Comparison of ENCODE assay signal across 16 cellular contexts in genomic region chr19:48596679-48597465, GRCh38. TPM values are rescaled to one million over a fixed set of nuclear protein-coding genes. Genes with fewer than 3 reads are reported as not detected.
DNase-seq lines count a peak whose midpoint lies in the region; ATAC-seq and TF ChIP-seq lines count a peak whose summit lies in the region.
"Had no signal": no experiment of that assay in that cellular context is flagged by ENCODE, and none has a peak within 500 bp of the region (broad histone marks: within the 10 kb centered on the region; RNA-seq: fewer than 3 reads in every experiment).

No MANE protein-coding gene starts in this region.

- ATAC-seq in activated CD4-positive, alpha-beta T cell treated with anti-CD3 and anti-CD28 coated beads for 36 hours, result peak; percentile 91
- ATAC-seq in T-helper 17 cell, result peak; percentile 95
- ATAC-seq in activated naive CD4-positive, alpha-beta T cell treated with anti-CD3 and anti-CD28 coated beads, Interleukin-2, amount 50 U/mL, for 72 hours, result peak; percentile 75 to 78
- ATAC-seq in stimulated activated effector memory CD8-positive, alpha-beta T cell treated with anti-CD3 and anti-CD28 coated beads, Interleukin-12 subunit alpha, Interleukin-12 subunit beta, amount 100 ng/mL, for 72 hours, result peak; percentile 88
- ATAC-seq in GM18868 (IDR thresholded peaks at IDR 0.05; ENCODE audit: unreplicated experiment), result no peak

- H3K79me2 ChIP-seq in PC-9 (ENCODE audit: low read depth), result no peaks in the 10 kb centered on the region

- peaks cover 6% of the 10 kb centered on the region; the same call in 1 of the 2 replicates for H3F3A ChIP-seq in PC-9 (ENCODE audit: insufficient read depth, low read depth)

- CTCF ChIA-PET in activated CD4-positive, alpha-beta T cell treated with anti-CD3 and anti-CD28 coated beads for 36 hours (lab: Charles Lee), result no interaction called here
- CTCF ChIA-PET in PC-9 (lab: Charles Lee), result no interaction called here

- peak overlapping the region; percentile 74 for H3K4me3 Mint-ChIP-seq in activated CD4-positive, alpha-beta T cell treated with anti-CD3 and anti-CD28 coated beads for 36 hours
- H3K4me3 Mint-ChIP-seq in T-helper 17 cell, result peak overlapping the region; percentile 79
- H3K4me3 Mint-ChIP-seq in stimulated activated effector memory CD8-positive, alpha-beta T cell treated with anti-CD3 and anti-CD28 coated beads, Interleukin-12 subunit alpha, Interleukin-12 subunit beta, amount 100 ng/mL, for 72 hours, result peak overlapping the region; percentile 73
- H3K4me3 Mint-ChIP-seq: brain, neural crest cell had no signal

- no peak overlapping the region for H3K27ac ChIP-seq in PC-9
- H3K27ac ChIP-seq: esophagus squamous epithelium, testis had no signal

- no peaks in the 10 kb centered on the region for H3K27me3 Mint-ChIP-seq in activated CD4-positive, alpha-beta T cell treated with anti-CD3 and anti-CD28 coated beads for 36 hours
- H3K27me3 Mint-ChIP-seq in T-helper 17 cell, result peaks cover 5% of the 10 kb centered on the region
- H3K27me3 Mint-ChIP-seq: brain had no signal

- TF ChIP-seq CTCF in PC-9 (conservative IDR thresholded peaks at IDR 0.05), result no peak

- peaks cover 10% of the 10 kb centered on the region for H3K4me1 Mint-ChIP-seq in activated CD4-positive, alpha-beta T cell treated with anti-CD3 and anti-CD28 coated beads for 36 hours
- peaks cover 13% of the 10 kb centered on the region for H3K4me1 Mint-ChIP-seq in T-helper 17 cell
- H3K4me1 Mint-ChIP-seq in stimulated activated effector memory CD8-positive, alpha-beta T cell treated with anti-CD3 and anti-CD28 coated beads, Interleukin-12 subunit alpha, Interleukin-12 subunit beta, amount 100 ng/mL, for 72 hours, result peaks cover 25% of the 10 kb centered on the region
- H3K4me1 Mint-ChIP-seq: brain, neural crest cell had no signal

- H3K27me3 ChIP-seq in PC-9 (ENCODE audit: insufficient read depth, low read depth), result no peaks in the 10 kb centered on the region
- H3K27me3 ChIP-seq: testis had no signal

- no peak overlapping the region for H2AFZ ChIP-seq in PC-9

- POLR2A ChIA-PET in activated CD4-positive, alpha-beta T cell treated with anti-CD3 and anti-CD28 coated beads for 36 hours (lab: Charles Lee), result no interaction called here
- POLR2A ChIA-PET in PC-9 (lab: Charles Lee; ENCODE audit: unreplicated experiment), result no interaction called here

- H3K9me3 ChIP-seq in T-helper 17 cell (ENCODE audit: control insufficient read depth, low read length, poor library complexity, severe bottlenecking), result no peaks in the 10 kb centered on the region
- no peaks in the 10 kb centered on the region for H3K9me3 ChIP-seq in PC-9 (ENCODE audit: insufficient read depth, low read depth)
- H3K9me3 ChIP-seq: esophagus squamous epithelium, testis had no signal

- intact Hi-C loops in activated CD4-positive, alpha-beta T cell treated with anti-CD3 and anti-CD28 coated beads for 36 hours (cut with DNase I, micrococcal nuclease), result loop anchor here in 1 of 2 experiments (1.0 kb wide), 1 partner anchor 8 kb away; no protein-coding TSS in a partner anchor
- intact Hi-C loops in PC-9 (cut with micrococcal nuclease; ENCODE audit: unreplicated experiment), result no loop called here

- no peaks in the 10 kb centered on the region for H3K36me3 Mint-ChIP-seq in activated CD4-positive, alpha-beta T cell treated with anti-CD3 and anti-CD28 coated beads for 36 hours (ENCODE audit: low read depth)
- H3K36me3 Mint-ChIP-seq in T-helper 17 cell (ENCODE audit: low read depth), result peaks cover 3% of the 10 kb centered on the region
- H3K36me3 Mint-ChIP-seq in activated naive CD4-positive, alpha-beta T cell treated with anti-CD3 and anti-CD28 coated beads, Interleukin-2, amount 50 U/mL, for 72 hours, result no peaks in the 10 kb centered on the region
- peaks cover 37% of the 10 kb centered on the region for H3K36me3 Mint-ChIP-seq in stimulated activated effector memory CD8-positive, alpha-beta T cell treated with anti-CD3 and anti-CD28 coated beads, Interleukin-12 subunit alpha, Interleukin-12 subunit beta, amount 100 ng/mL, for 72 hours
- H3K36me3 Mint-ChIP-seq: brain had no signal

- H3K4me2 ChIP-seq in PC-9, result no peak overlapping the region

- H3K9me3 Mint-ChIP-seq in activated CD4-positive, alpha-beta T cell treated with anti-CD3 and anti-CD28 coated beads for 36 hours (ENCODE audit: low read depth), result no peaks in the 10 kb centered on the region
- no peaks in the 10 kb centered on the region for H3K9me3 Mint-ChIP-seq in activated naive CD4-positive, alpha-beta T cell treated with anti-CD3 and anti-CD28 coated beads, Interleukin-2, amount 50 U/mL, for 72 hours
- H3K9me3 Mint-ChIP-seq in stimulated activated effector memory CD8-positive, alpha-beta T cell treated with anti-CD3 and anti-CD28 coated beads, Interleukin-12 subunit alpha, Interleukin-12 subunit beta, amount 100 ng/mL, for 72 hours, result no peaks in the 10 kb centered on the region
- H3K9me3 Mint-ChIP-seq: brain, neural crest cell had no signal

- peak overlapping the region; percentile 85 for H3K27ac Mint-ChIP-seq in activated CD4-positive, alpha-beta T cell treated with anti-CD3 and anti-CD28 coated beads for 36 hours
- H3K27ac Mint-ChIP-seq in T-helper 17 cell, result peak overlapping the region; percentile 84
- peak overlapping the region; percentile 44 to 70 for H3K27ac Mint-ChIP-seq in activated naive CD4-positive, alpha-beta T cell treated with anti-CD3 and anti-CD28 coated beads, Interleukin-2, amount 50 U/mL, for 72 hours
- H3K27ac Mint-ChIP-seq in stimulated activated effector memory CD8-positive, alpha-beta T cell treated with anti-CD3 and anti-CD28 coated beads, Interleukin-12 subunit alpha, Interleukin-12 subunit beta, amount 100 ng/mL, for 72 hours, result peak overlapping the region; percentile 91
- H3K27ac Mint-ChIP-seq: brain had no signal

- H3K9me2 ChIP-seq in PC-9 (ENCODE audit: insufficient read depth), result no peaks in the 10 kb centered on the region

- DNase-seq in activated CD4-positive, alpha-beta T cell treated with anti-CD3 and anti-CD28 coated beads for 36 hours, result peak; percentile 68
- DNase-seq in activated CD4-positive, alpha-beta T cell treated with anti-CD3 and anti-CD28 coated beads for 1 hour, result no peak
- peak in 1 of 3 donors; percentile 51 for DNase-seq in T-helper 17 cell
- DNase-seq in activated naive CD4-positive, alpha-beta T cell treated with anti-CD3 and anti-CD28 coated beads, Interleukin-2, amount 50 U/mL, for 72 hours (ENCODE audit: low spot score in 2 of 2), result no peak
- DNase-seq in stimulated activated effector memory CD8-positive, alpha-beta T cell treated with anti-CD3 and anti-CD28 coated beads, Interleukin-12 subunit alpha, Interleukin-12 subunit beta, amount 100 ng/mL, for 72 hours (ENCODE audit: low spot score in 2 of 2), result no peak
- no peak for DNase-seq in PC-9
- DNase-seq in amniotic stem cell (lab: John Stamatoyannopoulos, UW), result no peak
- DNase-seq: esophagus squamous epithelium; HCEC 1CT; MM.1S; NK-92 treated with Interleukin-12 subunit alpha and Interleukin-12 subunit beta, amount 100 ng/mL, for 24 hours; testis had no signal

- no peaks in the 10 kb centered on the region for H4K20me1 ChIP-seq in PC-9 (ENCODE audit: insufficient read depth)

- H3K4me3 ChIP-seq in PC-9, result no peak overlapping the region
- H3K4me3 ChIP-seq: esophagus squamous epithelium, testis had no signal

- BruUV-seq in PC-9 (replicated peaks; lab: Mats Ljungman, UMichigan), result no TSS peak

- H3K4me1 ChIP-seq in PC-9 (replicated peaks; ENCODE audit: insufficient read depth), result no peaks in the 10 kb centered on the region
- H3K4me1 ChIP-seq: esophagus squamous epithelium, testis had no signal

- H3K36me3 ChIP-seq in PC-9 (ENCODE audit: low read depth), result no peaks in the 10 kb centered on the region

RNA-seq across cellular contexts. Expression of gene SPACA4, which starts 9.7 kb away (rescaled TPM):
- not detected for total RNA-seq in activated CD4-positive, alpha-beta T cell treated with anti-CD3 and anti-CD28 coated beads for 36 hours
- not detected for total RNA-seq in T-helper 17 cell
- total RNA-seq in activated naive CD4-positive, alpha-beta T cell treated with anti-CD3 and anti-CD28 coated beads, Interleukin-2, amount 50 U/mL, for 72 hours, result not detected
- not detected in 2 replicates for total RNA-seq in PC-9 (2021)
- total RNA-seq: A172, neural crest cell had no signal

RNA-seq across cellular contexts. Expression of gene FAM83E, which starts 18.0 kb away (rescaled TPM):
- total RNA-seq in activated CD4-positive, alpha-beta T cell treated with anti-CD3 and anti-CD28 coated beads for 36 hours, result 1 to 10 TPM; 1.5 to 4.1 TPM
- total RNA-seq in T-helper 17 cell (1 to 10 TPM; 3.1 to 3.6 TPM), PC-9 (2021) (12.3 and 17.4 TPM in 2 replicates)
- total RNA-seq in activated naive CD4-positive, alpha-beta T cell treated with anti-CD3 and anti-CD28 coated beads, Interleukin-2, amount 50 U/mL, for 72 hours, result 1 to 10 TPM; 5.5 to 9.1 TPM
- total RNA-seq: A172 had no signal

RNA-seq across cellular contexts. Expression of gene RPL18, which starts 22.1 kb away (rescaled TPM):
- total RNA-seq in activated CD4-positive, alpha-beta T cell treated with anti-CD3 and anti-CD28 coated beads for 36 hours, result 1,000 to 10,000 TPM; 2,026 to 2,191 TPM
- total RNA-seq in T-helper 17 cell, result 1,000 to 10,000 TPM; 2,478 to 2,506 TPM
- total RNA-seq in activated naive CD4-positive, alpha-beta T cell treated with anti-CD3 and anti-CD28 coated beads, Interleukin-2, amount 50 U/mL, for 72 hours, result 1,000 to 10,000 TPM; 2,030 to 2,264 TPM
- 1,618 and 1,710 TPM in 2 replicates for total RNA-seq in PC-9 (2021)

RNA-seq across cellular contexts. Expression of gene SPHK2, which starts 22.4 kb away (rescaled TPM):
- 10 to 100 TPM; 27.0 TPM for total RNA-seq in activated CD4-positive, alpha-beta T cell treated with anti-CD3 and anti-CD28 coated beads for 36 hours
- total RNA-seq in T-helper 17 cell, result 10 to 100 TPM; 11.9 to 12.6 TPM
- 10 to 100 TPM; 25.7 to 40.4 TPM for total RNA-seq in activated naive CD4-positive, alpha-beta T cell treated with anti-CD3 and anti-CD28 coated beads, Interleukin-2, amount 50 U/mL, for 72 hours
- total RNA-seq in PC-9 (2021), result 18.4 and 20.0 TPM in 2 replicates

RNA-seq across cellular contexts. Expression of gene DBP, which starts 40.3 kb away (rescaled TPM):
- total RNA-seq in activated CD4-positive, alpha-beta T cell treated with anti-CD3 and anti-CD28 coated beads for 36 hours, result 10 to 100 TPM in 1 of 2 experiments, 1 to 10 TPM in 1; 8.3 to 12.4 TPM
- total RNA-seq in T-helper 17 cell, result 10 to 100 TPM; 29.7 to 38.2 TPM
- total RNA-seq in activated naive CD4-positive, alpha-beta T cell treated with anti-CD3 and anti-CD28 coated beads, Interleukin-2, amount 50 U/mL, for 72 hours, result 10 to 100 TPM; 10.5 to 16.9 TPM
- total RNA-seq in PC-9 (2021), result 48.2 and 48.6 TPM in 2 replicates
